Comparison of ENCODE assay signal across 8 cellular contexts in the genomic region with DNA sequence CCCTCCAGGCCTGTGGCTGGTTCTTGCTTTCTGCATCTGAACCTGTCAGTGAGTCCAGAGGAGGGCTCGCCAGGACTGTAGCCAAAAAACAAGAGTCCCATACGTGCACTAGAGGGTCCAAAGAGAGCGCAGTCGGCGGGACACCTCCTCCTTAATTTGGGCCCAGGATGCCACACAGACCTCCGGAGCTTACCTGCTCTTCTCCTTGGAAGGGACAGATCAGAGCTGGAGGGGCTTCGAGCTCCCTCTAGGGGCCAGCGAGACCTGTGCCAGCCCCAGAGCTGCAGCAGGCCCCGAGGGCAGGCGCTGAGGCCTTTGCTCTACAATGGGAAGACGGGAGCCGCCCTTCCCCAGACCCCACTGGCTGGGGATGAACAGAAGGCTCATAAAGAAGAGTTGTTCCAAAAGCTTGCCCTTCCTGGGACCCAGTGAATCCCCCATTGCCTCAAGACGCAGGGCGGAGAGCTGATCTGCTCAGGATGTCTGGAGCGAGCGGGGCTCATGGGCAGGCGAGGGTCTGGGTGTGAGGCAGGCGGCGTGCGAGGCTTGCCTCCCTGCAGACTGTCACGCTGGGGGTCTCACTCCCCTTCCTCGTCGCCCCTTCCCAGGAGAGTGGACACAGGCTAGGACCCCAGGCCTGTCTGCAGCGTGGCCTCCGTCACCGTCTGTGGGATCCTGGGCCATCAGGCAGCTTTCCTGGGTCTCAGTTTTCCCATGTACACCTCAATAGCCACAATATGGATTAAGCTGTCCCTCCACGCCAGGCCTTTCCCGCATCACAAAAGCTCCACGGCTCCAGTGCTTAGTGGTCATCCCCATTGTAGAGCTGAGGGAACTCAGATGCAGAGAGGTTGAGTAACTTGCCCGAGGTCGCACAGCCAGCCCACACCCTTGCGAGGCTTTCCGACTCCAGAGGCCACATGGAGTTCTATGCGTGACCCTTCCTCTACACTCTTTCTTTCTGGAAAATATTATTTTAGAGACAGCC. TPM values are rescaled to one million over a fixed set of nuclear protein-coding genes. Genes with fewer than 3 reads are reported as not detected.
DNase-seq lines count a peak whose midpoint lies in the region; ATAC-seq and TF ChIP-seq lines count a peak whose summit lies in the region.

No MANE protein-coding gene starts in this region.

- no peak overlapping the region for H3K4me2 ChIP-seq in smooth muscle cell

- no peak overlapping the region for H3K27ac ChIP-seq in endodermal cell (ENCODE audit: low read depth, low read length)
- no peak overlapping the region for H3K27ac ChIP-seq in smooth muscle cell (ENCODE audit: low read depth)

- H3F3A ChIP-seq in smooth muscle cell (ENCODE audit: low read depth), result no peaks in the 10 kb centered on the region

- H3K36me3 ChIP-seq in endodermal cell (ENCODE audit: control insufficient read depth, insufficient read depth, low read length) (no peaks in the 10 kb centered on the region), smooth muscle cell (ENCODE audit: low read depth) (no peaks in the 10 kb centered on the region)

- peaks cover 11% of the 10 kb centered on the region for H3K9me3 Mint-ChIP-seq in activated CD4-positive, alpha-beta T cell treated with anti-CD3 and anti-CD28 coated beads for 36 hours (ENCODE audit: low read depth)
- peaks cover 13% of the 10 kb centered on the region for H3K9me3 Mint-ChIP-seq in endodermal cell

- intact Hi-C loops in activated CD4-positive, alpha-beta T cell treated with anti-CD3 and anti-CD28 coated beads for 36 hours (cut with DNase I, micrococcal nuclease), result no loop called here

- no peaks in the 10 kb centered on the region for H3K4me1 Mint-ChIP-seq in activated CD4-positive, alpha-beta T cell treated with anti-CD3 and anti-CD28 coated beads for 36 hours
- no peaks in the 10 kb centered on the region for H3K4me1 Mint-ChIP-seq in endodermal cell

- no peak overlapping the region for H3K4me3 Mint-ChIP-seq in activated CD4-positive, alpha-beta T cell treated with anti-CD3 and anti-CD28 coated beads for 36 hours
- no peak overlapping the region for H3K4me3 Mint-ChIP-seq in endodermal cell

- ATAC-seq in activated CD4-positive, alpha-beta T cell treated with anti-CD3 and anti-CD28 coated beads for 36 hours, result no peak
- no peak for ATAC-seq in GM21526 (IDR thresholded peaks at IDR 0.05; ENCODE audit: low FRiP score, unreplicated experiment)
- no peak for ATAC-seq in HG02642 (IDR thresholded peaks at IDR 0.05; ENCODE audit: poor library complexity, unreplicated experiment)

- H4K20me1 ChIP-seq in smooth muscle cell (ENCODE audit: low read depth), result no peaks in the 10 kb centered on the region

- H3K79me2 ChIP-seq in smooth muscle cell (ENCODE audit: low read depth), result no peaks in the 10 kb centered on the region

- H3K9ac ChIP-seq in endodermal cell (ENCODE audit: extremely low read depth, low read length, poor library complexity, severe bottlenecking) (no peak overlapping the region), smooth muscle cell (ENCODE audit: low read depth) (no peak overlapping the region)

- H3K4me3 ChIP-seq in endodermal cell (ENCODE audit: low read length), result no peak overlapping the region
- H3K4me3 ChIP-seq in smooth muscle cell, result no peak overlapping the region

- H3K36me3 Mint-ChIP-seq in activated CD4-positive, alpha-beta T cell treated with anti-CD3 and anti-CD28 coated beads for 36 hours (ENCODE audit: low read depth), result peaks cover 3% of the 10 kb centered on the region
- H3K36me3 Mint-ChIP-seq in endodermal cell (ENCODE audit: low read depth), result no peaks in the 10 kb centered on the region

- H3K4me1 ChIP-seq in endodermal cell (ENCODE audit: control insufficient read depth, insufficient read depth, low read length), result no peaks in the 10 kb centered on the region
- H3K4me1 ChIP-seq in smooth muscle cell (ENCODE audit: low read depth), result no peaks in the 10 kb centered on the region

- H3K27me3 Mint-ChIP-seq in activated CD4-positive, alpha-beta T cell treated with anti-CD3 and anti-CD28 coated beads for 36 hours, result peaks cover 16% of the 10 kb centered on the region
- peaks cover 4% of the 10 kb centered on the region for H3K27me3 Mint-ChIP-seq in endodermal cell (ENCODE audit: insufficient read depth)

- DNase-seq in activated CD4-positive, alpha-beta T cell treated with anti-CD3 and anti-CD28 coated beads for 36 hours, result peak; percentile 44
- DNase-seq in activated CD4-positive, alpha-beta T cell treated with anti-CD3 and anti-CD28 coated beads for 4 hours, result no peak
- DNase-seq in NCI-H187 (lab: John Stamatoyannopoulos, UW), result peak; percentile 30
- DNase-seq in endodermal cell, result peak; percentile 94
- no peak for DNase-seq in smooth muscle cell (lab: John Stamatoyannopoulos, UW; ENCODE audit: unreplicated experiment)
- no peak for DNase-seq in HuH-7.5 (ENCODE audit: low spot score)

- no peaks in the 10 kb centered on the region for H3K9me3 ChIP-seq in endodermal cell (ENCODE audit: control insufficient read depth, low read length)
- H3K9me3 ChIP-seq in smooth muscle cell (replicated peaks; ENCODE audit: low read depth), result no peaks in the 10 kb centered on the region

- no peak overlapping the region for H2AFZ ChIP-seq in smooth muscle cell (ENCODE audit: low read depth)

- H3K27me3 ChIP-seq in endodermal cell (ENCODE audit: control insufficient read depth, insufficient read depth, low read length, poor library complexity, severe bottlenecking), result no peaks in the 10 kb centered on the region
- H3K27me3 ChIP-seq in smooth muscle cell (ENCODE audit: low read depth), result no peaks in the 10 kb centered on the region

- 62 to 66% methylated on average over 27 to 34 of the region's 34 CpGs for WGBS in endodermal cell (ENCODE audit: insufficient coverage in 1 of 2, insufficient read length in 1 of 2), 2 experiments
- WGBS in smooth muscle cell (ENCODE audit: low lambda C conversion rate), result 60% methylated on average over 32 of the region's 34 CpGs

- POLR2A ChIA-PET in activated CD4-positive, alpha-beta T cell treated with anti-CD3 and anti-CD28 coated beads for 36 hours (lab: Charles Lee), result no interaction called here

- CTCF ChIA-PET in activated CD4-positive, alpha-beta T cell treated with anti-CD3 and anti-CD28 coated beads for 36 hours (lab: Charles Lee), result interaction anchor here (0.6 kb wide), 1 partner anchor 103 kb away, joined by 3 read pairs; no protein-coding TSS in a partner anchor

- no peak overlapping the region for H3K27ac Mint-ChIP-seq in activated CD4-positive, alpha-beta T cell treated with anti-CD3 and anti-CD28 coated beads for 36 hours
- H3K27ac Mint-ChIP-seq in endodermal cell, result no peak overlapping the region

- TF ChIP-seq CTCF in endodermal cell (conservative IDR thresholded peaks at IDR 0.05) (peak; percentile 89), smooth muscle cell (IDR thresholded peaks at IDR 0.05; ENCODE audit: borderline replicate concordance, insufficient read depth, poor library complexity, severe bottlenecking) (peak; percentile 56)

RNA-seq across cellular contexts. Expression of a gene that starts 46.9 kb away (rescaled TPM):
- total RNA-seq in activated CD4-positive, alpha-beta T cell treated with anti-CD3 and anti-CD28 coated beads for 36 hours, result not detected
- under 1 TPM in 1 of 2 donors, not detected in 1; 0.18 TPM for total RNA-seq in endodermal cell
- 1.0 TPM for polyA plus RNA-seq in endodermal cell (2013, experiment 1 of 2)
- 1.5 TPM for polyA plus RNA-seq in endodermal cell (2013, experiment 2 of 2)
- not detected in 2 replicates for total RNA-seq in smooth muscle cell
- polyA plus RNA-seq in smooth muscle cell, result not detected in 2 replicates

Comparison
In these comparisons a context has a peak if more than half of its experiments do, and no peak if none do; other contexts are left out.
1. DNase-seq: peak in activated CD4-positive, alpha-beta T cell treated with anti-CD3 and anti-CD28 coated beads for 36 hours (single experiment), NCI-H187 (2 of 2) and endodermal cell (single experiment); none in activated CD4-positive, alpha-beta T cell treated with anti-CD3 and anti-CD28 coated beads for 4 hours (0 of 2), smooth muscle cell (single experiment) and HuH-7.5 (single experiment).